In genomic region chr1:204863730-204864129, GRCh38 we compare ENCODE assay signal across 8 cellular contexts. TPM values are rescaled to one million over a fixed set of nuclear protein-coding genes. Genes with fewer than 3 reads are reported as not detected.
"Had no signal": no experiment of that assay in that cellular context is flagged by ENCODE, and none has a peak within 500 bp of the region (broad histone marks: within the 10 kb centered on the region; RNA-seq: fewer than 3 reads in every experiment).

No MANE protein-coding gene starts in this region.

- ATAC-seq: GM23338, HepG2 had no signal

- FAIRE-seq: H1, H54, HepG2 had no signal

- DNase-seq: H9, HCEC 1CT, HFFc6 had no signal

- H3K4me2 ChIP-seq: GM23338 had no signal

- H2AFZ ChIP-seq: GM23338 had no signal

- H3K27ac ChIP-seq: HL-60 had no signal

- H3K4me3 ChIP-seq: GM23338 had no signal

RNA-seq across cellular contexts. Expression of gene NFASC, which starts 6.9 kb away (rescaled TPM):
- total RNA-seq: HepG2 had no signal
- polyA plus RNA-seq: HepG2 had no signal
